ENCODE assay signal across 8 cellular contexts in genomic region chr11:124920870-124921609, GRCh38. TPM values are rescaled to one million over a fixed set of nuclear protein-coding genes. Genes with fewer than 3 reads are reported as not detected.
DNase-seq lines count a peak whose midpoint lies in the region; ATAC-seq and TF ChIP-seq lines count a peak whose summit lies in the region.

No MANE protein-coding gene starts in this region.

- H3K27me3 Mint-ChIP-seq in WTC11 (ENCODE audit: low read depth), result peaks cover 92% of the 10 kb centered on the region

- H3K27me3 ChIP-seq in BJ (ENCODE audit: control insufficient read depth, insufficient read depth, low read length), result no peaks in the 10 kb centered on the region

- no peaks in the 10 kb centered on the region; the same call in 1 of the 2 replicates for H3K36me3 Mint-ChIP-seq in WTC11

- POLR2A ChIA-PET in BJ (lab: Charles Lee), result no interaction called here
- POLR2A ChIA-PET in WTC11 (lab: Charles Lee), result interaction anchor here (0.6 to 2.4 kb wide), 2 partner anchors 45 to 335 kb away, joined by 7 to 10 read pairs; no protein-coding TSS in a partner anchor

- CTCF ChIA-PET in BJ (lab: Yijun Ruan, JAX) (interaction anchor here (1.3 to 1.8 kb wide), 3 partner anchors 10 to 27 kb away, joined by 3 to 8 read pairs (median 5); no protein-coding TSS in a partner anchor), WTC11 (lab: Charles Lee) (interaction anchor here (0.6 to 2.3 kb wide), 11 partner anchors 14 to 508 kb away, joined by 3 to 12 read pairs (median 4); partner anchors contain the start of gene HEPACAM)

- DNase-seq in BJ (ENCODE audit: low read depth), result no peak
- peak; percentile 78 for DNase-seq in WTC11 (ENCODE audit: low spot score)
- peak; percentile 66 to 77 for DNase-seq in cardiac fibroblast (ENCODE audit: low read depth in 2 of 2)
- peak; percentile 93 for DNase-seq in islet precursor cell
- DNase-seq in stimulated activated CD4-positive, alpha-beta T cell treated with anti-CD3 and anti-CD28 coated beads, Interleukin-15, amount 100 ng/mL, for 48 hours (ENCODE audit: low read depth in 2 of 2), result peak; percentile 61
- no peak for DNase-seq in 8988T

- ATAC-seq in HG02884 (IDR thresholded peaks at IDR 0.05; ENCODE audit: unreplicated experiment) (peak; percentile 73), WTC11 (peak; percentile 76), GM19324 (IDR thresholded peaks at IDR 0.05; ENCODE audit: low FRiP score, unreplicated experiment) (no peak)

- H3K9me3 Mint-ChIP-seq in WTC11, result no peaks in the 10 kb centered on the region

- no peaks in the 10 kb centered on the region for H3K4me1 Mint-ChIP-seq in WTC11

- TF ChIP-seq CTCF in BJ (IDR thresholded peaks at IDR 0.05; ENCODE audit: insufficient read depth, low read depth, low read length) (no peak), WTC11 (IDR thresholded peaks at IDR 0.05) (no peak), cardiac fibroblast (IDR thresholded peaks at IDR 0.05; ENCODE audit: low read depth, low read length) (no peak)

- H3K4me3 Mint-ChIP-seq in WTC11, result peak overlapping the region; percentile 61

- H3K4me3 ChIP-seq in BJ (ENCODE audit: low read depth, low read length) (peak overlapping the region; percentile 34), cardiac fibroblast (replicated peaks in 1 of 2; ENCODE audit: low read depth in 2 of 2, low read length in 2 of 2) (peak overlapping the region in 1 of 2 donors; percentile 32)

- no peak overlapping the region for H3K27ac Mint-ChIP-seq in WTC11

- H3K36me3 ChIP-seq in BJ (ENCODE audit: control insufficient read depth, insufficient read depth, low read length), result no peaks in the 10 kb centered on the region

TF ChIP-seq in WTC11, 78 proteins besides CTCF, POLR2A, EP300 and RAD21 (continues in another document):
- TF ChIP-seq PRRX2 (CRISPR knock-in tag; IDR thresholded peaks at IDR 0.05) (no peak), ZNF423 (CRISPR knock-in tag; IDR thresholded peaks at IDR 0.05) (no peak), FOXJ3 (CRISPR knock-in tag; IDR thresholded peaks at IDR 0.05; ENCODE audit: borderline replicate concordance) (no peak), ZNF512 (CRISPR knock-in tag; IDR thresholded peaks at IDR 0.05; ENCODE audit: borderline replicate concordance) (0 out of 2 replicates have a peak, but pooled peaks have one; percentile 43), ZMAT4 (CRISPR knock-in tag; IDR thresholded peaks at IDR 0.05) (no peak), TEAD4 (CRISPR knock-in tag; IDR thresholded peaks at IDR 0.05) (peak; percentile 88), TP53 (CRISPR knock-in tag; IDR thresholded peaks at IDR 0.05) (peak; percentile 97), USF2 (CRISPR knock-in tag; IDR thresholded peaks at IDR 0.05) (0 out of 2 replicates have a peak, but pooled peaks have one; percentile 15), KAT7 (CRISPR knock-in tag; IDR thresholded peaks at IDR 0.05; ENCODE audit: borderline replicate concordance) (peak; percentile 97; the same call in 1 of the 2 replicates), FOXP4 (CRISPR knock-in tag; IDR thresholded peaks at IDR 0.05) (peak; percentile 99), SMAD4 (CRISPR knock-in tag; IDR thresholded peaks at IDR 0.05) (peak; percentile 90), ZNF138 (CRISPR knock-in tag; conservative IDR thresholded peaks at IDR 0.05) (peak; percentile 75), ZNF121 (CRISPR knock-in tag; IDR thresholded peaks at IDR 0.05) (no peak), ATF6 (CRISPR knock-in tag; IDR thresholded peaks at IDR 0.05) (no peak), ATF1 (CRISPR knock-in tag; IDR thresholded peaks at IDR 0.05) (peak; percentile 90; the same call in 1 of the 2 replicates), ATF3 (CRISPR knock-in tag; conservative IDR thresholded peaks at IDR 0.05) (no peak), NR2C2 (CRISPR knock-in tag; IDR thresholded peaks at IDR 0.05) (peak; percentile 79), CDX4 (CRISPR knock-in tag; IDR thresholded peaks at IDR 0.05; ENCODE audit: borderline replicate concordance) (no peak), ZNF232 (CRISPR knock-in tag; IDR thresholded peaks at IDR 0.05) (peak; percentile 95), GTF2I (CRISPR knock-in tag; conservative IDR thresholded peaks at IDR 0.05) (no peak), GABPB1 (CRISPR knock-in tag; IDR thresholded peaks at IDR 0.05) (no peak), FOXK1 (CRISPR knock-in tag; IDR thresholded peaks at IDR 0.05) (peak; percentile 93)

RNA-seq across cellular contexts. Expression of gene HEPN1, which starts 2.0 kb away (rescaled TPM):
- polyA plus RNA-seq in BJ (2011; rRNA removed), result not detected in 2 replicates
- polyA minus RNA-seq in BJ (2011; rRNA and poly(A)+ RNA removed), result not detected in 2 replicates
- not detected in 3 replicates for total RNA-seq in WTC11 (2021)

RNA-seq across cellular contexts. Expression of gene HEPACAM, which starts 14.8 kb away (rescaled TPM):
- polyA plus RNA-seq in BJ (2011; rRNA removed), result 0.06 TPM in 1 of 2 replicates, not detected in the other
- polyA minus RNA-seq in BJ (2011; rRNA and poly(A)+ RNA removed), result 0.09 TPM in 1 of 2 replicates, not detected in the other
- not detected in 3 replicates for total RNA-seq in WTC11 (2021)

RNA-seq across cellular contexts. Expression of gene ROBO4, which starts 23.4 kb away (rescaled TPM):
- polyA plus RNA-seq in BJ (2011; rRNA removed), result 0.10 and 0.26 TPM in 2 replicates
- polyA minus RNA-seq in BJ (2011; rRNA and poly(A)+ RNA removed), result 0.05 and 0.26 TPM in 2 replicates
- 0.07 to 0.13 TPM (median 0.09 TPM) in 3 replicates for total RNA-seq in WTC11 (2021)

RNA-seq across cellular contexts. Expression of gene CCDC15, which starts 33.0 kb away (rescaled TPM):
- polyA plus RNA-seq in BJ (2011; rRNA removed), result 0.66 and 1.3 TPM in 2 replicates
- 0.62 and 1.1 TPM in 2 replicates for polyA minus RNA-seq in BJ (2011; rRNA and poly(A)+ RNA removed)
- total RNA-seq in WTC11 (2021), result 2.1 to 2.6 TPM (median 2.4 TPM) in 3 replicates

RNA-seq across cellular contexts. Expression of gene ROBO3, which starts 55.8 kb away (rescaled TPM):
- polyA plus RNA-seq in BJ (2011; rRNA removed), result 17.2 and 27.8 TPM in 2 replicates
- polyA minus RNA-seq in BJ (2011; rRNA and poly(A)+ RNA removed), result 9.3 and 12.1 TPM in 2 replicates
- total RNA-seq in WTC11 (2021), result 21.3 to 27.5 TPM (median 25.3 TPM) in 3 replicates

Comparison
In these comparisons a context has a peak if more than half of its experiments do, and no peak if none do; other contexts are left out.
1. DNase-seq: peak in WTC11 (single experiment), cardiac fibroblast (2 of 2), islet precursor cell (single experiment) and stimulated activated CD4-positive, alpha-beta T cell treated with anti-CD3 and anti-CD28 coated beads, Interleukin-15, amount 100 ng/mL, for 48 hours (2 of 2); none in BJ (single experiment) and 8988T (single experiment).